1 cellular context compared by ENCODE assay signal in the genomic region with DNA sequence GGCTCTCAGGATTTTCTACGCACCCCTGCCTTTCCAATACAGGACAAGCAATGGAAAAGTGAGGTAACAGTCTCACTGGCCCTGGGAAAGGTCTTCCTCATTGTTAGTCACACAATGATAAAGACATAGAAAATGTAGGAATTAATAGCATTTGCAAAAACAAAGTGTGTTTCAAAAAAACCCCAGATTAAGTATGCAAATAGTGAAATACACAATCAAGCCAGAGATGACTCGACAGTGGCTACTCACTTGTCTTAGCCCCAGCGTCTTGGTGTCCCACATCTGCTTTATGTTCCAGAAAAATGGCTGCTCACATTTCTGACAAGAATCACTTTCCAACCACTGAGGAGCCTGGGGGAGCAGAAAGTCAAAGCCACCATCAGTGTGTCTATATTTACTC.
TF ChIP-seq lines count a peak whose summit lies in the region.

No MANE protein-coding gene starts in this region.

TF ChIP-seq in GM12878, 131 proteins besides CTCF, POLR2A, EP300 and RAD21 (continued from another document):
- TF ChIP-seq, protein P1, sequence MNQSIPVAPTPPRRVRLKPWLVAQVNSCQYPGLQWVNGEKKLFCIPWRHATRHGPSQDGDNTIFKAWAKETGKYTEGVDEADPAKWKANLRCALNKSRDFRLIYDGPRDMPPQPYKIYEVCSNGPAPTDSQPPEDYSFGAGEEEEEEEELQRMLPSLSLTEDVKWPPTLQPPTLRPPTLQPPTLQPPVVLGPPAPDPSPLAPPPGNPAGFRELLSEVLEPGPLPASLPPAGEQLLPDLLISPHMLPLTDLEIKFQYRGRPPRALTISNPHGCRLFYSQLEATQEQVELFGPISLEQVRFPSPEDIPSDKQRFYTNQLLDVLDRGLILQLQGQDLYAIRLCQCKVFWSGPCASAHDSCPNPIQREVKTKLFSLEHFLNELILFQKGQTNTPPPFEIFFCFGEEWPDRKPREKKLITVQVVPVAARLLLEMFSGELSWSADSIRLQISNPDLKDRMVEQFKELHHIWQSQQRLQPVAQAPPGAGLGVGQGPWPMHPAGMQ (IDR thresholded peaks at IDR 0.05; ENCODE audit: borderline replicate concordance) = no peak
- no peak for TF ChIP-seq RCOR1 (conservative IDR thresholded peaks at IDR 0.05; ENCODE audit: low read depth, low read length)
- TF ChIP-seq SREBF1 (IDR thresholded peaks at IDR 0.05; ENCODE audit: low read length) = no peak
- no peak for TF ChIP-seq SP1 (IDR thresholded peaks at IDR 0.05; ENCODE audit: low read depth, low read length)
- no peak for TF ChIP-seq MYC (IDR thresholded peaks at IDR 0.05; ENCODE audit: insufficient read depth, insufficient read length, insufficient replicate concordance, low read length, severe bottlenecking)
- TF ChIP-seq ESRRA (IDR thresholded peaks at IDR 0.05; ENCODE audit: low read length) = no peak
- TF ChIP-seq, protein P2, sequence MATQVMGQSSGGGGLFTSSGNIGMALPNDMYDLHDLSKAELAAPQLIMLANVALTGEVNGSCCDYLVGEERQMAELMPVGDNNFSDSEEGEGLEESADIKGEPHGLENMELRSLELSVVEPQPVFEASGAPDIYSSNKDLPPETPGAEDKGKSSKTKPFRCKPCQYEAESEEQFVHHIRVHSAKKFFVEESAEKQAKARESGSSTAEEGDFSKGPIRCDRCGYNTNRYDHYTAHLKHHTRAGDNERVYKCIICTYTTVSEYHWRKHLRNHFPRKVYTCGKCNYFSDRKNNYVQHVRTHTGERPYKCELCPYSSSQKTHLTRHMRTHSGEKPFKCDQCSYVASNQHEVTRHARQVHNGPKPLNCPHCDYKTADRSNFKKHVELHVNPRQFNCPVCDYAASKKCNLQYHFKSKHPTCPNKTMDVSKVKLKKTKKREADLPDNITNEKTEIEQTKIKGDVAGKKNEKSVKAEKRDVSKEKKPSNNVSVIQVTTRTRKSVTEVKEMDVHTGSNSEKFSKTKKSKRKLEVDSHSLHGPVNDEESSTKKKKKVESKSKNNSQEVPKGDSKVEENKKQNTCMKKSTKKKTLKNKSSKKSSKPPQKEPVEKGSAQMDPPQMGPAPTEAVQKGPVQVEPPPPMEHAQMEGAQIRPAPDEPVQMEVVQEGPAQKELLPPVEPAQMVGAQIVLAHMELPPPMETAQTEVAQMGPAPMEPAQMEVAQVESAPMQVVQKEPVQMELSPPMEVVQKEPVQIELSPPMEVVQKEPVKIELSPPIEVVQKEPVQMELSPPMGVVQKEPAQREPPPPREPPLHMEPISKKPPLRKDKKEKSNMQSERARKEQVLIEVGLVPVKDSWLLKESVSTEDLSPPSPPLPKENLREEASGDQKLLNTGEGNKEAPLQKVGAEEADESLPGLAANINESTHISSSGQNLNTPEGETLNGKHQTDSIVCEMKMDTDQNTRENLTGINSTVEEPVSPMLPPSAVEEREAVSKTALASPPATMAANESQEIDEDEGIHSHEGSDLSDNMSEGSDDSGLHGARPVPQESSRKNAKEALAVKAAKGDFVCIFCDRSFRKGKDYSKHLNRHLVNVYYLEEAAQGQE (IDR thresholded peaks at IDR 0.05; ENCODE audit: low read depth, low read length) = no peak
- TF ChIP-seq SPI1 (IDR thresholded peaks at IDR 0.05; ENCODE audit: borderline replicate concordance, insufficient read depth, low read depth, low read length) = peak; percentile 64; the same call in 1 of the 2 replicates
- TF ChIP-seq KLF5 (IDR thresholded peaks at IDR 0.05; ENCODE audit: partially characterized antibody) = no peak
- no peak for TF ChIP-seq BHLHE40 (IDR thresholded peaks at IDR 0.05; ENCODE audit: borderline replicate concordance in 1 of 2, low read depth in 2 of 2, low read length in 1 of 2)
- TF ChIP-seq, protein P3, sequence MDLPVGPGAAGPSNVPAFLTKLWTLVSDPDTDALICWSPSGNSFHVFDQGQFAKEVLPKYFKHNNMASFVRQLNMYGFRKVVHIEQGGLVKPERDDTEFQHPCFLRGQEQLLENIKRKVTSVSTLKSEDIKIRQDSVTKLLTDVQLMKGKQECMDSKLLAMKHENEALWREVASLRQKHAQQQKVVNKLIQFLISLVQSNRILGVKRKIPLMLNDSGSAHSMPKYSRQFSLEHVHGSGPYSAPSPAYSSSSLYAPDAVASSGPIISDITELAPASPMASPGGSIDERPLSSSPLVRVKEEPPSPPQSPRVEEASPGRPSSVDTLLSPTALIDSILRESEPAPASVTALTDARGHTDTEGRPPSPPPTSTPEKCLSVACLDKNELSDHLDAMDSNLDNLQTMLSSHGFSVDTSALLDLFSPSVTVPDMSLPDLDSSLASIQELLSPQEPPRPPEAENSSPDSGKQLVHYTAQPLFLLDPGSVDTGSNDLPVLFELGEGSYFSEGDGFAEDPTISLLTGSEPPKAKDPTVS (IDR thresholded peaks at IDR 0.05; ENCODE audit: low read depth, low read length) = no peak
- no peak for TF ChIP-seq SMAD5 (IDR thresholded peaks at IDR 0.05; ENCODE audit: low read depth)
- TF ChIP-seq PAX8 (IDR thresholded peaks at IDR 0.05) = no peak
- TF ChIP-seq, protein P4, sequence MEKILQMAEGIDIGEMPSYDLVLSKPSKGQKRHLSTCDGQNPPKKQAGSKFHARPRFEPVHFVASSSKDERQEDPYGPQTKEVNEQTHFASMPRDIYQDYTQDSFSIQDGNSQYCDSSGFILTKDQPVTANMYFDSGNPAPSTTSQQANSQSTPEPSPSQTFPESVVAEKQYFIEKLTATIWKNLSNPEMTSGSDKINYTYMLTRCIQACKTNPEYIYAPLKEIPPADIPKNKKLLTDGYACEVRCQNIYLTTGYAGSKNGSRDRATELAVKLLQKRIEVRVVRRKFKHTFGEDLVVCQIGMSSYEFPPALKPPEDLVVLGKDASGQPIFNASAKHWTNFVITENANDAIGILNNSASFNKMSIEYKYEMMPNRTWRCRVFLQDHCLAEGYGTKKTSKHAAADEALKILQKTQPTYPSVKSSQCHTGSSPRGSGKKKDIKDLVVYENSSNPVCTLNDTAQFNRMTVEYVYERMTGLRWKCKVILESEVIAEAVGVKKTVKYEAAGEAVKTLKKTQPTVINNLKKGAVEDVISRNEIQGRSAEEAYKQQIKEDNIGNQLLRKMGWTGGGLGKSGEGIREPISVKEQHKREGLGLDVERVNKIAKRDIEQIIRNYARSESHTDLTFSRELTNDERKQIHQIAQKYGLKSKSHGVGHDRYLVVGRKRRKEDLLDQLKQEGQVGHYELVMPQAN (conservative IDR thresholded peaks at IDR 0.05) = no peak
- TF ChIP-seq TARDBP (IDR thresholded peaks at IDR 0.05; ENCODE audit: borderline replicate concordance) = no peak
- no peak for TF ChIP-seq ZNF24 (IDR thresholded peaks at IDR 0.05)
- no peak for TF ChIP-seq YBX1 (IDR thresholded peaks at IDR 0.05)
- TF ChIP-seq IKZF1 (conservative IDR thresholded peaks at IDR 0.05) = no peak
- no peak for TF ChIP-seq FOS (IDR thresholded peaks at IDR 0.05; ENCODE audit: borderline replicate concordance, extremely low read depth, insufficient read length)
